8 cellular contexts compared by ENCODE assay signal in the genomic region with DNA sequence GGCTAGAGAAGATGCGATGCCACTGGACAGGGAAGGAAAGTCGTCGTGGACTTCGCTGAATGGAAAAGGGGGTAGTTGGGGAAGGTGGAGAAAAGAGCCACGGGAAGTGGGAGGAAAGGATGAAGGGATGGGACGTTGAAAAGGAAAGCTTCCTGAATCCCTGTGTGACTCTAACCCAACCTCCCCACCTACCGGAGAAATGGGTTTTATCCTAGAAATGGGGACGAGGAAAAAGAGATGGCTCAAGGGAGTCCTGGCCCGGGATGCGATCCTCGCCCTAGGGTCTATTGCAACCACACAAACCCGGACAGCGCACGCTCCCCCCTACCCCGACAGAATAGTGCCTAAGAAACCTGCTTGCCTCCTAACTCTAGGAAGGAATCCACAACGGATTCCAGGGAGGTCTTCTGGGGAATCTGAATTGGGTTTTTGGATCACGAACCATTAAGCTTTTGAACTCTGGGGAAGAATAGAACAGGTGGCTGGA. TPM values are rescaled to one million over a fixed set of nuclear protein-coding genes. Genes with fewer than 3 reads are reported as not detected.
A peak's percentile ranks its signal among the peaks of the same experiment; 100 is the strongest.
DNase-seq lines count a peak whose midpoint lies in the region; ATAC-seq, FAIRE-seq and TF ChIP-seq lines count a peak whose summit lies in the region.

No MANE protein-coding gene starts in this region.

- H3K4me3 ChIP-seq in adipocyte (ENCODE audit: low read length) = peak overlapping the region; percentile 86
- peak overlapping the region; percentile 89 for H3K4me3 ChIP-seq in iPS-15b (ENCODE audit: low read depth, low read length)
- peak overlapping the region; percentile 68 to 87 (median 80) for H3K4me3 ChIP-seq in spleen

- no peak for TF ChIP-seq POLR2A in spleen (IDR thresholded peaks at IDR 0.05)

- H3K9ac ChIP-seq in adipocyte (ENCODE audit: low read length) (peak overlapping the region; percentile 87), iPS-15b (ENCODE audit: low read depth, low read length) (no peak overlapping the region)

- no peaks in the 10 kb centered on the region for H3K36me3 ChIP-seq in adipocyte (ENCODE audit: control insufficient read depth, insufficient read depth, low read length, severe bottlenecking)
- H3K36me3 ChIP-seq in iPS-15b (ENCODE audit: control insufficient read depth, insufficient read depth, low read length) = no peaks in the 10 kb centered on the region
- H3K36me3 ChIP-seq in spleen = no peaks in the 10 kb centered on the region

- DNase-seq in Right ventricle myocardium superior (no peak), Right ventricle myocardium inferior (ENCODE audit: missing footprints) (no peak), adipocyte (ENCODE audit: low read depth) (peak; percentile 55), spleen (no peak), GM19239 (ENCODE audit: insufficient read length, low spot score) (no peak), SK-N-DZ (ENCODE audit: low spot score) (no peak)

- H3K27ac ChIP-seq in spleen = peak overlapping the region; percentile 61 to 89 (median 83)

- H3K9me3 ChIP-seq in adipocyte (ENCODE audit: control insufficient read depth, low read length) = no peaks in the 10 kb centered on the region
- no peaks in the 10 kb centered on the region for H3K9me3 ChIP-seq in iPS-15b (ENCODE audit: control insufficient read depth, insufficient read depth, low read length)
- no peaks in the 10 kb centered on the region for H3K9me3 ChIP-seq in spleen

- WGBS in spleen, 5 donors = 12 to 29% (median 18%) methylated on average over 17 of the region's 17 CpGs

- intact Hi-C loops in Right ventricle myocardium superior (cut with DNase I) = no loop called here
- intact Hi-C loops in Right ventricle myocardium inferior (cut with DNase I) = no loop called here
- intact Hi-C loops in spleen (cut with DNase I; ENCODE audit: low total_unique reads) = loop anchor here (10.0 kb wide), 2 partner anchors 194 to 266 kb away; a partner anchor contains a TSS

- H3K27me3 ChIP-seq in adipocyte (replicated peaks; ENCODE audit: control insufficient read depth, insufficient read depth, low read length) (no peaks in the 10 kb centered on the region), iPS-15b (ENCODE audit: control insufficient read depth, insufficient read depth, low read length) (peaks cover 44% of the 10 kb centered on the region), spleen (replicated peaks in 1 of 7) (peaks cover 0 to 26% (median 0%) of the 10 kb centered on the region in 7 donors)

- peaks cover 43% of the 10 kb centered on the region for H3K4me1 ChIP-seq in adipocyte (ENCODE audit: control insufficient read depth, insufficient read depth, low read length)
- peaks cover 30% of the 10 kb centered on the region for H3K4me1 ChIP-seq in iPS-15b (ENCODE audit: control insufficient read depth, insufficient read depth, low read length)
- peaks cover 12 to 84% (median 50%) of the 10 kb centered on the region in 6 donors for H3K4me1 ChIP-seq in spleen

- no peak for FAIRE-seq in GM19239 (lab: Jason Lieb, UNC)

- TF ChIP-seq CTCF in spleen (IDR thresholded peaks at IDR 0.05 in 8 of 11, conservative IDR thresholded peaks at IDR 0.05 in 3 of 11) = peak in 1 of 11 experiments; percentile 3

- ATAC-seq in Right ventricle myocardium superior (ENCODE audit: poor library complexity) (peak; percentile 6), Right ventricle myocardium inferior (no peak), GM18520 (IDR thresholded peaks at IDR 0.05; ENCODE audit: unreplicated experiment) (no peak)

RNA-seq across cellular contexts. Expression of a gene that starts 0.7 kb away (rescaled TPM):
- total RNA-seq in Right ventricle myocardium superior (1.6 TPM), Right ventricle myocardium inferior (2.1 TPM), spleen (10 to 100 TPM; 14.9 to 33.6 (median 25.7) TPM)
- polyA plus RNA-seq in spleen = 1 to 10 TPM; 4.6 to 6.5 (median 5.0) TPM
- 17.7 and 22.3 TPM in 2 replicates for polyA plus RNA-seq in SK-N-DZ (2014; cell fraction: cytosol; rRNA removed)
- 10.8 and 19.3 TPM in 2 replicates for polyA plus RNA-seq in SK-N-DZ (2014; cell fraction: nucleus; rRNA removed)
